Comparison of ENCODE assay signal across 20 cellular contexts in genomic region chr6:124029535-124029934, GRCh38.
"Had no signal": no experiment of that assay in that cellular context is flagged by ENCODE, and none has a peak within 500 bp of the region (broad histone marks: within the 10 kb centered on the region; RNA-seq: fewer than 3 reads in every experiment).

No MANE protein-coding gene starts in this region.

- H2AFZ ChIP-seq: parathyroid adenoma had no signal

- H3K79me2 ChIP-seq: parathyroid adenoma had no signal

- H3K36me3 ChIP-seq: colonic mucosa, lower lobe of right lung, neutrophil, right lobe of liver, thoracic aorta, tibial nerve, upper lobe of left lung had no signal

- H3K4me3 ChIP-seq: colonic mucosa, lower lobe of right lung, right lobe of liver, thoracic aorta, tibial nerve, upper lobe of left lung had no signal

- DNase-seq: colonic mucosa; dermis blood vessel endothelial cell; effector memory CD4-positive, alpha-beta T cell; erythroblast; hypothalamus; left ventricle myocardium superior; lower lobe of right lung; natural killer cell; right lobe of liver; small intestine; stimulated activated CD4-positive, alpha-beta T cell treated with anti-CD3 and anti-CD28 coated beads, Interleukin-15, amount 100 ng/mL, for 24 hours; stimulated activated CD4-positive, alpha-beta T cell treated with anti-CD3 and anti-CD28 coated beads, Interleukin-2, amount 100 ng/mL, for 48 hours; stimulated activated naive B cell treated with anti-CD40 and anti-IgM and Interleukin-4, amounts not matched to agents 10 μg/mL and 1 μg/mL and 100 μg/mL, for 72 hours; upper lobe of left lung had no signal

- H3K4me3 Mint-ChIP-seq: natural killer cell; stimulated activated naive B cell treated with anti-CD40 and anti-IgM and Interleukin-4, amounts not matched to agents 10 μg/mL and 1 μg/mL and 100 μg/mL, for 72 hours; stimulated activated naive CD8-positive, alpha-beta T cell treated with anti-CD3 and anti-CD28 coated beads, Interleukin-15, Interleukin-2, amounts not matched to agents 100 ng/mL and 50 ng/mL, for 24 hours had no signal

- H3K9me3 ChIP-seq: colonic mucosa, lower lobe of right lung, neutrophil, right lobe of liver, thoracic aorta, tibial nerve, upper lobe of left lung had no signal

- H3K27ac Mint-ChIP-seq: natural killer cell; progenitor cell of endocrine pancreas; stimulated activated naive B cell treated with anti-CD40 and anti-IgM and Interleukin-4, amounts not matched to agents 10 μg/mL and 1 μg/mL and 100 μg/mL, for 72 hours; stimulated activated naive CD8-positive, alpha-beta T cell treated with anti-CD3 and anti-CD28 coated beads, Interleukin-15, Interleukin-2, amounts not matched to agents 100 ng/mL and 50 ng/mL, for 24 hours had no signal

- H3K4me1 Mint-ChIP-seq: natural killer cell; stimulated activated naive B cell treated with anti-CD40 and anti-IgM and Interleukin-4, amounts not matched to agents 10 μg/mL and 1 μg/mL and 100 μg/mL, for 72 hours had no signal

- H3K27ac ChIP-seq: colonic mucosa, lower lobe of right lung, neutrophil, parathyroid adenoma, right lobe of liver, thoracic aorta, tibial nerve, upper lobe of left lung had no signal

- H3K36me3 Mint-ChIP-seq: natural killer cell; stimulated activated naive B cell treated with anti-CD40 and anti-IgM and Interleukin-4, amounts not matched to agents 10 μg/mL and 1 μg/mL and 100 μg/mL, for 72 hours had no signal

- H3K9ac ChIP-seq: parathyroid adenoma had no signal

- H3K27me3 Mint-ChIP-seq: progenitor cell of endocrine pancreas; stimulated activated naive B cell treated with anti-CD40 and anti-IgM and Interleukin-4, amounts not matched to agents 10 μg/mL and 1 μg/mL and 100 μg/mL, for 72 hours; stimulated activated naive CD8-positive, alpha-beta T cell treated with anti-CD3 and anti-CD28 coated beads, Interleukin-15, Interleukin-2, amounts not matched to agents 100 ng/mL and 50 ng/mL, for 24 hours had no signal

- H3K4me1 ChIP-seq: colonic mucosa, lower lobe of right lung, parathyroid adenoma, right lobe of liver, tibial nerve, upper lobe of left lung had no signal

- ATAC-seq: left ventricle myocardium superior; lower lobe of right lung; natural killer cell; right lobe of liver; stimulated activated naive B cell treated with anti-CD40 and anti-IgM and Interleukin-4, amounts not matched to agents 10 μg/mL and 1 μg/mL and 100 μg/mL, for 72 hours had no signal

- H3K27me3 ChIP-seq: colonic mucosa, neutrophil, right lobe of liver, tibial nerve, upper lobe of left lung had no signal
